Comparison of ENCODE assay signal across 13 cellular contexts in genomic region chr11:21933095-21933494, GRCh38.
DNase-seq lines count a peak whose midpoint lies in the region; ATAC-seq and TF ChIP-seq lines count a peak whose summit lies in the region.
"Had no signal": no experiment of that assay in that cellular context is flagged by ENCODE, and none has a peak within 500 bp of the region (broad histone marks: within the 10 kb centered on the region; RNA-seq: fewer than 3 reads in every experiment).

No MANE protein-coding gene starts in this region.

- no peaks in the 10 kb centered on the region for H3K27me3 ChIP-seq in RWPE2 (ENCODE audit: insufficient read depth, poor library complexity, severe bottlenecking)
- H3K27me3 ChIP-seq: sigmoid colon, SJSA1 had no signal

- TF ChIP-seq CTCF in GM13977 (IDR thresholded peaks at IDR 0.05; ENCODE audit: extremely low read depth, insufficient read depth, missing control alignments) (peak; percentile 43), RWPE2 (IDR thresholded peaks at IDR 0.05; ENCODE audit: poor library complexity, severe bottlenecking) (peak; percentile 62)

- H3K27ac Mint-ChIP-seq in activated T-helper 17 cell treated with anti-CD3 and anti-CD28 coated beads, Interleukin-2, amount 50 U/mL, for 72 hours = no peak overlapping the region
- H3K27ac Mint-ChIP-seq: activated T-cell treated with anti-CD3 and anti-CD28 coated beads, Interleukin-2, amount 50 U/mL, for 24 hours; stimulated activated effector memory CD8-positive, alpha-beta T cell treated with anti-CD3 and anti-CD28 coated beads, Interleukin-12 subunit alpha, Interleukin-12 subunit beta, amount 100 ng/mL, for 72 hours had no signal

- peaks cover 10% of the 10 kb centered on the region for H3K9me3 Mint-ChIP-seq in activated T-helper 17 cell treated with anti-CD3 and anti-CD28 coated beads, Interleukin-2, amount 50 U/mL, for 72 hours

- no peaks in the 10 kb centered on the region for H3K27me3 Mint-ChIP-seq in activated T-helper 17 cell treated with anti-CD3 and anti-CD28 coated beads, Interleukin-2, amount 50 U/mL, for 72 hours
- H3K27me3 Mint-ChIP-seq: activated T-cell treated with anti-CD3 and anti-CD28 coated beads, Interleukin-2, amount 50 U/mL, for 24 hours had no signal

- no peak for ATAC-seq in RWPE2 (ENCODE audit: low read depth)
- no peak for ATAC-seq in activated T-helper 17 cell treated with anti-CD3 and anti-CD28 coated beads, Interleukin-2, amount 50 U/mL, for 72 hours (replicated peaks)
- ATAC-seq: stimulated activated effector memory CD8-positive, alpha-beta T cell treated with anti-CD3 and anti-CD28 coated beads, Interleukin-12 subunit alpha, Interleukin-12 subunit beta, amount 100 ng/mL, for 72 hours had no signal

- H3K27ac ChIP-seq in RWPE2 (ENCODE audit: poor library complexity, severe bottlenecking) = no peak overlapping the region
- H3K27ac ChIP-seq: sigmoid colon, SJSA1 had no signal

- no peaks in the 10 kb centered on the region for H3K36me3 Mint-ChIP-seq in activated T-helper 17 cell treated with anti-CD3 and anti-CD28 coated beads, Interleukin-2, amount 50 U/mL, for 72 hours (ENCODE audit: low read depth)
- H3K36me3 Mint-ChIP-seq: stimulated activated effector memory CD8-positive, alpha-beta T cell treated with anti-CD3 and anti-CD28 coated beads, Interleukin-12 subunit alpha, Interleukin-12 subunit beta, amount 100 ng/mL, for 72 hours had no signal

- H3K4me1 Mint-ChIP-seq in activated T-helper 17 cell treated with anti-CD3 and anti-CD28 coated beads, Interleukin-2, amount 50 U/mL, for 72 hours = no peaks in the 10 kb centered on the region
- H3K4me1 Mint-ChIP-seq: stimulated activated effector memory CD8-positive, alpha-beta T cell treated with anti-CD3 and anti-CD28 coated beads, Interleukin-12 subunit alpha, Interleukin-12 subunit beta, amount 100 ng/mL, for 72 hours had no signal

- peak; percentile 28 for DNase-seq in COLO829 (ENCODE audit: low spot score)
- no peak for DNase-seq in GM13977 (ENCODE audit: low spot score)
- DNase-seq in RWPE2 (ENCODE audit: low spot score) = no peak
- peak; percentile 10 for DNase-seq in kidney tubule cell (ENCODE audit: low spot score)
- no peak for DNase-seq in stimulated activated CD4-positive, alpha-beta T cell treated with anti-CD3 and anti-CD28 coated beads, Interleukin-4, amount 100 ng/mL, for 24 hours
- DNase-seq in midbrain (lab: John Stamatoyannopoulos, UW) = no peak
- no peak for DNase-seq in T-helper 9 cell
- DNase-seq: activated T-cell treated with anti-CD3 and anti-CD28 coated beads, Interleukin-2, amount 50 U/mL, for 24 hours; EL; sigmoid colon had no signal

- no peaks in the 10 kb centered on the region for H3K9me3 ChIP-seq in RWPE2 (ENCODE audit: severe bottlenecking)
- H3K9me3 ChIP-seq: sigmoid colon, SJSA1 had no signal

- no peak overlapping the region for H3K4me3 Mint-ChIP-seq in activated T-helper 17 cell treated with anti-CD3 and anti-CD28 coated beads, Interleukin-2, amount 50 U/mL, for 72 hours
- H3K4me3 Mint-ChIP-seq: activated T-cell treated with anti-CD3 and anti-CD28 coated beads, Interleukin-2, amount 50 U/mL, for 24 hours; stimulated activated effector memory CD8-positive, alpha-beta T cell treated with anti-CD3 and anti-CD28 coated beads, Interleukin-12 subunit alpha, Interleukin-12 subunit beta, amount 100 ng/mL, for 72 hours had no signal

- no peak overlapping the region for H3K4me3 ChIP-seq in RWPE2 (ENCODE audit: severe bottlenecking)
- H3K4me3 ChIP-seq: sigmoid colon, SJSA1 had no signal

- H3K4me1 ChIP-seq in RWPE2 (ENCODE audit: insufficient read depth, poor library complexity, severe bottlenecking) = no peaks in the 10 kb centered on the region
- H3K4me1 ChIP-seq: sigmoid colon, SJSA1 had no signal

- in situ Hi-C loops in GM13977 (cut with MboI; ENCODE audit: low pct_unique_long_range_greater_than_20kb, low sequenced_read_pairs, unreplicated experiment) = no loop called here

- no peaks in the 10 kb centered on the region for H3K36me3 ChIP-seq in RWPE2 (ENCODE audit: low read depth)
- H3K36me3 ChIP-seq: sigmoid colon, SJSA1 had no signal

Comparison
In these comparisons a context has a peak if more than half of its experiments do, and no peak if none do; other contexts are left out.
1. DNase-seq: peak in COLO829 (single experiment) and kidney tubule cell (single experiment); none in GM13977 (single experiment), RWPE2 (single experiment), stimulated activated CD4-positive, alpha-beta T cell treated with anti-CD3 and anti-CD28 coated beads, Interleukin-4, amount 100 ng/mL, for 24 hours (single experiment), midbrain (single experiment) and T-helper 9 cell (single experiment).